6 cellular contexts compared by ENCODE assay signal in the genomic region with DNA sequence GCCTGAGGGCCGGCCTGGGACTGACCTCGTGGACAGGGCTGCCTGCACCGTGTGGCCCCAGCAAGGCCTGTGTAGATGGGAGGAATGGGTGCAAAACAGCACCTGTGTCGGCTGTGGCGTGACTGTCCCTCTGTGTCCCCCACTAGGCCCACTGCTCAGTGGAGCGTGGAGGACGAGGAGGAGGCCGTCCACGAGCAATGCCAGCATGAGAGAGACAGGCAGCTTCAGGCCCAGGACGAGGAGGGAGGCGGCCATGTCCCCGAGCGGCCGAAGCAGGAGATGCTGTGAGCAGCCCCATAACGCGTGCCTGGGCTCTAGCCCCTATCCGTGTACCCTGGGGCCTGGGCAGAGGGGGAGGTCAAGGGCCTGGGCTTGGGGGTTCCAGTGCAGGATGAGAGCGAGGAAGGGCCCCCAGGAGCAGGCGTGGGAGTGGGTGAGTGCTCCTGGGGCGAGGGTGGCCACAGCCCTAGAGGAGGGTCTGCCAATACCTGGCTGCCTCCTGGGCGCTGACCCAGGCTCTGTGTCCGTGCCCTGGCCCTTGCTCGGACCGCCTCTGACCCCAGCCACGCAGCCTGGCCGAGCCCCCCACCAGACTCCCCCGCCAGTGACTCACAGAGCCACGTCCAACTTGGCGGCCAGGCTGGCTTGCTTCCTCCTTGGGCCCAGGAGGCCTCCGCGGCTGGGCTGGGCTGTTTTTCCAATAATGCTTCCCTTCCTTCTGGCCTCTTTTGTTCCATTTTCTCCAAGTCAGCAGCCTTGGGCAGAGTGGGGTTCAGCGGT. TPM values are rescaled to one million over a fixed set of nuclear protein-coding genes. Genes with fewer than 3 reads are reported as not detected.
DNase-seq lines count a peak whose midpoint lies in the region; ATAC-seq and TF ChIP-seq lines count a peak whose summit lies in the region.

No MANE protein-coding gene starts in this region.

- POLR2A ChIA-PET in OCI-LY7 (lab: Charles Lee) = no interaction called here

- ATAC-seq in HG02798 (IDR thresholded peaks at IDR 0.05; ENCODE audit: poor library complexity, unreplicated experiment) = no peak

- no peak overlapping the region for H3K27ac ChIP-seq in OCI-LY7 (ENCODE audit: low read depth, low read length, poor library complexity, severe bottlenecking)

- H3K27ac Mint-ChIP-seq in dendritic cell treated with granulocyte-macrophage colony-stimulating factor and Interleukin-4, amounts not matched to agents 40 ng/mL and 50 ng/mL, for 4 days = peak overlapping the region; percentile 82
- peak overlapping the region; percentile 75 for H3K27ac Mint-ChIP-seq in nephron progenitor cell

- no peaks in the 10 kb centered on the region for H3K27me3 Mint-ChIP-seq in dendritic cell treated with granulocyte-macrophage colony-stimulating factor and Interleukin-4, amounts not matched to agents 40 ng/mL and 50 ng/mL, for 4 days
- H3K27me3 Mint-ChIP-seq in nephron progenitor cell (ENCODE audit: low read depth, poor library complexity) = peaks cover 3% of the 10 kb centered on the region

- TF ChIP-seq CTCF in nephron progenitor cell (IDR thresholded peaks at IDR 0.05) (no peak), OCI-LY7 (conservative IDR thresholded peaks at IDR 0.05; ENCODE audit: low read length) (no peak)

- H3K79me2 ChIP-seq in OCI-LY7 (ENCODE audit: insufficient read depth, low read depth, low read length) = no peaks in the 10 kb centered on the region

- CTCF ChIA-PET in OCI-LY7 (lab: Charles Lee; ENCODE audit: unreplicated experiment) = no interaction called here

- peaks cover 52% of the 10 kb centered on the region for H3K36me3 Mint-ChIP-seq in dendritic cell treated with granulocyte-macrophage colony-stimulating factor and Interleukin-4, amounts not matched to agents 40 ng/mL and 50 ng/mL, for 4 days (ENCODE audit: low read depth)
- no peaks in the 10 kb centered on the region for H3K36me3 Mint-ChIP-seq in nephron progenitor cell (ENCODE audit: low read depth)

- no peaks in the 10 kb centered on the region for H3K9me2 ChIP-seq in OCI-LY7 (ENCODE audit: insufficient read depth, low read length)

- H3K9me3 Mint-ChIP-seq in dendritic cell treated with granulocyte-macrophage colony-stimulating factor and Interleukin-4, amounts not matched to agents 40 ng/mL and 50 ng/mL, for 4 days = no peaks in the 10 kb centered on the region
- no peaks in the 10 kb centered on the region for H3K9me3 Mint-ChIP-seq in nephron progenitor cell

- peaks cover 21% of the 10 kb centered on the region for H3K4me1 ChIP-seq in OCI-LY7 (ENCODE audit: insufficient read depth, low read length, poor library complexity, severe bottlenecking)

- DNase-seq in D341Med (ENCODE audit: low spot score) (peak; percentile 32), nephron progenitor cell (no peak), OCI-LY7 (ENCODE audit: low spot score) (no peak), NCI-H1417 treated with DMSO at 0.1 percent for 48 hours (lab: John Stamatoyannopoulos, UW) (no peak)

- H3K4me2 ChIP-seq in OCI-LY7 (ENCODE audit: low read length) = no peak overlapping the region

- H3K4me1 Mint-ChIP-seq in dendritic cell treated with granulocyte-macrophage colony-stimulating factor and Interleukin-4, amounts not matched to agents 40 ng/mL and 50 ng/mL, for 4 days (ENCODE audit: low read depth) = peaks cover 64% of the 10 kb centered on the region
- H3K4me1 Mint-ChIP-seq in nephron progenitor cell = peaks cover 19% of the 10 kb centered on the region

- intact Hi-C loops in dendritic cell treated with granulocyte-macrophage colony-stimulating factor and Interleukin-4, amounts not matched to agents 40 ng/mL and 50 ng/mL, for 4 days (cut with micrococcal nuclease) = no loop called here
- intact Hi-C loops in OCI-LY7 (cut with micrococcal nuclease; ENCODE audit: unreplicated experiment) = loop anchor here (5.0 kb wide), 1 partner anchor 37 kb away; the partner anchor contains the start of gene TNNT3

- H3K9me3 ChIP-seq in OCI-LY7 (ENCODE audit: low read length) = no peaks in the 10 kb centered on the region

- H4K20me1 ChIP-seq in OCI-LY7 (ENCODE audit: insufficient read depth, low read length) = no peaks in the 10 kb centered on the region

- H3K4me3 ChIP-seq in OCI-LY7 (ENCODE audit: low read depth, low read length, poor library complexity, severe bottlenecking) = no peak overlapping the region

- no peak overlapping the region for H2AFZ ChIP-seq in OCI-LY7 (ENCODE audit: low read length)

- BruUV-seq in OCI-LY7 (replicated peaks; lab: Mats Ljungman, UMichigan) = no TSS peak

- H3K4me3 Mint-ChIP-seq in dendritic cell treated with granulocyte-macrophage colony-stimulating factor and Interleukin-4, amounts not matched to agents 40 ng/mL and 50 ng/mL, for 4 days = no peak overlapping the region
- no peak overlapping the region for H3K4me3 Mint-ChIP-seq in nephron progenitor cell

- peaks cover 23% of the 10 kb centered on the region for H3K36me3 ChIP-seq in OCI-LY7 (ENCODE audit: insufficient read depth, low read length)

RNA-seq across cellular contexts. Expression of gene PRR33, which starts 11.6 kb away (rescaled TPM):
- total RNA-seq in OCI-LY7 (2014; rRNA removed; shearing (Covaris generic)) = not detected in 2 replicates
- not detected in 2 replicates for total RNA-seq in OCI-LY7 (2022)

RNA-seq across cellular contexts. Expression of gene LSP1, which starts 27.2 kb away (rescaled TPM):
- total RNA-seq in OCI-LY7 (2014; rRNA removed; shearing (Covaris generic)) = 195 and 232 TPM in 2 replicates
- total RNA-seq in OCI-LY7 (2022) = 225 and 303 TPM in 2 replicates

RNA-seq across cellular contexts. Expression of gene TNNT3, which starts 39.4 kb away (rescaled TPM):
- 6.2 and 10.0 TPM in 2 replicates for total RNA-seq in OCI-LY7 (2014; rRNA removed; shearing (Covaris generic))
- 4.7 and 5.8 TPM in 2 replicates for total RNA-seq in OCI-LY7 (2022)

RNA-seq across cellular contexts. Expression of gene TNNI2, which starts 41.4 kb away (rescaled TPM):
- 2.5 and 7.3 TPM in 2 replicates for total RNA-seq in OCI-LY7 (2014; rRNA removed; shearing (Covaris generic))
- 8.7 and 14.3 TPM in 2 replicates for total RNA-seq in OCI-LY7 (2022)

RNA-seq across cellular contexts. Expression of gene SYT8, which starts 45.3 kb away (rescaled TPM):
- total RNA-seq in OCI-LY7 (2014; rRNA removed; shearing (Covaris generic)) = not detected in 2 replicates
- not detected in 2 replicates for total RNA-seq in OCI-LY7 (2022)
